ENCODE assay signal across 16 cellular contexts in genomic region chr4:4884611-4885010, GRCh38. TPM values are rescaled to one million over a fixed set of nuclear protein-coding genes. Genes with fewer than 3 reads are reported as not detected.
DNase-seq lines count a peak whose midpoint lies in the region; ATAC-seq, FAIRE-seq and TF ChIP-seq lines count a peak whose summit lies in the region.
"Had no signal": no experiment of that assay in that cellular context is flagged by ENCODE, and none has a peak within 500 bp of the region (broad histone marks: within the 10 kb centered on the region; RNA-seq: fewer than 3 reads in every experiment).

No MANE protein-coding gene starts in this region.

- in situ Hi-C loops in GM23248 (cut with MboI) = no loop called here
- in situ Hi-C loops in K562 (cut with MboI) = loop anchor here (10.0 kb wide), 1 partner anchor 390 kb away; no protein-coding TSS in a partner anchor

- no peaks in the 10 kb centered on the region for H3K79me2 ChIP-seq in GM23248 (ENCODE audit: insufficient read depth)
- H3K79me2 ChIP-seq in K562 (ENCODE audit: control insufficient read depth, insufficient read depth, low read length) = no peaks in the 10 kb centered on the region

- no peak for TF ChIP-seq POLR2A in K562 (conservative IDR thresholded peaks at IDR 0.05)
- no peak for TF ChIP-seq POLR2A in upper lobe of left lung (IDR thresholded peaks at IDR 0.05)

- intact Hi-C loops in K562 (cut with micrococcal nuclease) = no loop called here

- CTCF ChIA-PET in K562 (lab: Yijun Ruan, JAX; ENCODE audit: low intra/inter-chr PET ratio) = no interaction called here

- H3F3A ChIP-seq in GM23248 (ENCODE audit: insufficient read depth) = peaks cover 5% of the 10 kb centered on the region; the same call in 1 of the 2 replicates

- ATAC-seq in K562 (no peak), upper lobe of left lung (ENCODE audit: low FRiP score in 2 of 2) (no peak)

- 27 to 36% methylated on average over 4 of the region's 4 CpGs for WGBS in GM23248 (ENCODE audit: low coverage in 1 of 2, low lambda C conversion rate in 2 of 2, missing lambda C conversion rate in 2 of 2), 2 experiments
- 18% methylated on average over 4 of the region's 4 CpGs for WGBS in K562 (ENCODE audit: insufficient coverage, low coverage, missing lambda C conversion rate)
- WGBS in upper lobe of left lung, 2 donors = 73 to 86% methylated on average over 4 of the region's 4 CpGs

- no peak for TF ChIP-seq EP300 in K562 (IDR thresholded peaks at IDR 0.05; ENCODE audit: low read length)
- no peak for TF ChIP-seq EP300 in upper lobe of left lung (IDR thresholded peaks at IDR 0.05)

- H3K27ac ChIP-seq in GM23248 = no peak overlapping the region
- no peak overlapping the region for H3K27ac ChIP-seq in K562 (ENCODE audit: extremely low read depth, low read depth, low read length)
- no peak overlapping the region for H3K27ac ChIP-seq in upper lobe of left lung
- H3K27ac ChIP-seq: C4-2B had no signal

- no peaks in the 10 kb centered on the region for H3K9me2 ChIP-seq in GM23248 (ENCODE audit: insufficient read depth)

- H3K4me2 ChIP-seq in GM23248 (ENCODE audit: unreplicated experiment) (no peak overlapping the region), K562 (ENCODE audit: insufficient read depth, low read length) (no peak overlapping the region)

- FAIRE-seq in K562 (lab: Jason Lieb, UNC) = no peak
- FAIRE-seq: D721Med, G401.6, GM12891, GM19239 had no signal

- H2AFZ ChIP-seq in GM23248 (no peak overlapping the region), K562 (ENCODE audit: low read depth, low read length) (no peak overlapping the region)

- TF ChIP-seq RAD21 in K562 (CRISPR knock-in tag; conservative IDR thresholded peaks at IDR 0.05 in 1 of 2, IDR thresholded peaks at IDR 0.05 in 1 of 2) = no peak

- H3K4me1 ChIP-seq in GM23248 (ENCODE audit: insufficient read depth) (peaks cover 10% of the 10 kb centered on the region), K562 (replicated peaks in 1 of 2; ENCODE audit: control insufficient read depth in 2 of 2, insufficient read depth in 2 of 2, low read length in 2 of 2) (no peaks in the 10 kb centered on the region), upper lobe of left lung (no peaks in the 10 kb centered on the region)
- H3K4me1 ChIP-seq: Caco-2 had no signal

- no peaks in the 10 kb centered on the region for H4K20me1 ChIP-seq in GM23248 (ENCODE audit: insufficient read depth)
- H4K20me1 ChIP-seq in K562 (replicated peaks; ENCODE audit: control insufficient read depth, insufficient read depth, low read length) = 0 out of 2 replicates have a peak, but pooled peaks cover 3% of the 10 kb centered on the region

- H3K36me3 ChIP-seq in GM23248 (ENCODE audit: low read depth) (no peaks in the 10 kb centered on the region), K562 (ENCODE audit: control insufficient read depth, insufficient read depth, low read length) (no peaks in the 10 kb centered on the region), upper lobe of left lung (no peaks in the 10 kb centered on the region)

- no peak for TF ChIP-seq CTCF in K562 (IDR thresholded peaks at IDR 0.05 in 2 of 3, conservative IDR thresholded peaks at IDR 0.05 in 1 of 3; ENCODE audit: insufficient read depth in 2 of 3, low read depth in 1 of 3, low read length in 3 of 3)
- TF ChIP-seq CTCF in upper lobe of left lung (IDR thresholded peaks at IDR 0.05) = no peak

- H3K9me1 ChIP-seq in K562 (ENCODE audit: control insufficient read depth, insufficient read depth, low read length) = no peaks in the 10 kb centered on the region

- H3K4me3 ChIP-seq in GM23248 (no peak overlapping the region), K562 (no peak overlapping the region), upper lobe of left lung (no peak overlapping the region)

- peaks cover 18% of the 10 kb centered on the region for H3K27me3 ChIP-seq in GM23248 (replicated peaks; ENCODE audit: insufficient read depth)
- H3K27me3 ChIP-seq in K562 (ENCODE audit: control insufficient read depth in 2 of 2, insufficient read depth in 2 of 2, low read length in 2 of 2) = peaks cover 6 to 24% of the 10 kb centered on the region in 2 experiments; a peak in 4 of 5 replicates
- H3K27me3 ChIP-seq in upper lobe of left lung = no peaks in the 10 kb centered on the region

- H3K9ac ChIP-seq in GM23248 (no peak overlapping the region), K562 (ENCODE audit: insufficient read depth in 1 of 2, low read depth in 2 of 2, low read length in 2 of 2) (no peak overlapping the region)

- H3K9me3 ChIP-seq in GM23248 (ENCODE audit: low read depth) (no peaks in the 10 kb centered on the region), K562 (replicated peaks; ENCODE audit: control insufficient read depth, insufficient read depth, low read depth, low read length) (no peaks in the 10 kb centered on the region), upper lobe of left lung (no peaks in the 10 kb centered on the region)
- H3K9me3 ChIP-seq: Caco-2 had no signal

- POLR2A ChIA-PET in K562 (lab: Yijun Ruan, JAX) = no interaction called here

- peak; percentile 48 for DNase-seq in GM23248
- no peak for DNase-seq in K562 (ENCODE audit: extremely low read depth in 1 of 4, low spot score in 3 of 4)
- DNase-seq in pons (ENCODE audit: low spot score) = peak; percentile 20
- no peak for DNase-seq in occipital lobe (lab: John Stamatoyannopoulos, UW)
- no peak for DNase-seq in upper lobe of left lung
- no peak for DNase-seq in cortex of kidney (lab: John Stamatoyannopoulos, UW)
- DNase-seq: ACHN; Caco-2; CD4-positive, alpha-beta T cell; GOT3; H7 had no signal

- no TSS peak for BruUV-seq in K562 (replicated peaks; lab: Mats Ljungman, UMichigan)

TF ChIP-seq in K562, 482 proteins besides CTCF, POLR2A, EP300 and RAD21:
- no peak for TF ChIP-seq ZBTB9 (CRISPR knock-in tag; IDR thresholded peaks at IDR 0.05)
- TF ChIP-seq, protein P1, sequence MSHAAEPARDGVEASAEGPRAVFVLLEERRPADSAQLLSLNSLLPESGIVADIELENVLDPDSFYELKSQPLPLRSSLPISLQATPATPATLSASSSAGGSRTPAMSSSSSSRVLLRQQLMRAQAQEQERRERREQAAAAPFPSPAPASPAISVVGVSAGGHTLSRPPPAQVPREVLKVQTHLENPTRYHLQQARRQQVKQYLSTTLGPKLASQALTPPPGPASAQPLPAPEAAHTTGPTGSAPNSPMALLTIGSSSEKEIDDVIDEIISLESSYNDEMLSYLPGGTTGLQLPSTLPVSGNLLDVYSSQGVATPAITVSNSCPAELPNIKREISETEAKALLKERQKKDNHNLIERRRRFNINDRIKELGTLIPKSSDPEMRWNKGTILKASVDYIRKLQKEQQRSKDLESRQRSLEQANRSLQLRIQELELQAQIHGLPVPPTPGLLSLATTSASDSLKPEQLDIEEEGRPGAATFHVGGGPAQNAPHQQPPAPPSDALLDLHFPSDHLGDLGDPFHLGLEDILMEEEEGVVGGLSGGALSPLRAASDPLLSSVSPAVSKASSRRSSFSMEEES (CRISPR knock-in tag; IDR thresholded peaks at IDR 0.05) = peak; percentile 73

RNA-seq across cellular contexts. Expression of gene MSX1, which starts 25.1 kb away (rescaled TPM):
- total RNA-seq in GM23248 (2014; rRNA removed; shearing (Covaris generic)) = 26.1 and 32.1 TPM in 2 replicates
- polyA plus RNA-seq in GM23248 (2016; fragmentation: Nextera tagmentation; extraction: Ambion mirVana) (16.8 and 17.2 TPM in 2 replicates), K562 (2011; rRNA removed) (2.7 and 4.0 TPM in 2 replicates), K562 (2014; fragmentation: Illumina TruSeq; extraction: Trizol) (1.3 and 1.9 TPM in 2 replicates), K562 (2014; fragmentation: Nextera tagmentation; extraction: Ambion mirVana) (1 to 10 TPM; 1.4 to 1.8 TPM), K562 (2014; rRNA removed) (6.0 and 8.3 TPM in 2 replicates)
- total RNA-seq in K562 (2011; cell fraction: chromatin; rRNA removed; ENCODE audit: low replicate concordance) = 0.56 and 1.8 TPM in 2 replicates
- 1.8 and 2.5 TPM in 2 replicates for total RNA-seq in K562 (2011; cell fraction: nucleolus; rRNA removed)
- 1.0 and 1.3 TPM in 2 replicates for total RNA-seq in K562 (2011; cell fraction: nucleoplasm; rRNA removed)
- total RNA-seq in K562 (2014; rRNA removed) (4.9 and 6.5 TPM in 2 replicates), K562 (2014; rRNA removed; fragmentation: Illumina TruSeq; extraction: Trizol) (1.3 and 1.6 TPM in 2 replicates), K562 (2015; rRNA removed; fragmentation: Illumina TruSeq; extraction: Trizol) (1.6 and 2.3 TPM in 2 replicates), K562 (2021) (6.1 and 6.3 TPM in 2 replicates), occipital lobe (3.0 TPM), upper lobe of left lung (10 to 100 TPM in 1 of 6 donors, 1 to 10 TPM in 4, not detected in 1; 1.1 to 16.8 (median 1.8) TPM)
- polyA plus RNA-seq in K562 (2011; cell fraction: cytosol; rRNA removed) = 2.9 and 12.3 TPM in 2 replicates
- polyA plus RNA-seq in K562 (2011; cell fraction: nucleus; rRNA removed) = 4.8 and 6.3 TPM in 2 replicates
- 2.0 and 7.0 TPM in 2 replicates for polyA plus RNA-seq in K562 (2012)
- 0.21 and 0.30 TPM in 2 replicates for polyA minus RNA-seq in K562 (2011; rRNA and poly(A)+ RNA removed)
- 0.73 and 2.4 TPM in 2 replicates for polyA minus RNA-seq in K562 (2011; cell fraction: cytosol; rRNA and poly(A)+ RNA removed)
- polyA minus RNA-seq in K562 (2011; cell fraction: nucleus; rRNA and poly(A)+ RNA removed) = 1.8 and 2.2 TPM in 2 replicates
- total RNA-seq: CD4-positive, alpha-beta T cell had no signal

Comparison
In these comparisons a context has a peak if more than half of its experiments do, and no peak if none do; other contexts are left out.
1. DNase-seq: peak in GM23248 (single experiment) and pons (single experiment); none in K562 (0 of 4), occipital lobe (single experiment), upper lobe of left lung (0 of 2) and cortex of kidney (single experiment).